In genomic region chrX:19679787-19680186, GRCh38 we compare ENCODE assay signal across 27 cellular contexts.
DNase-seq lines count a peak whose midpoint lies in the region; ATAC-seq lines count a peak whose summit lies in the region.
"Had no signal": no experiment of that assay in that cellular context is flagged by ENCODE, and none has a peak within 500 bp of the region (broad histone marks: within the 10 kb centered on the region; RNA-seq: fewer than 3 reads in every experiment).

No MANE protein-coding gene starts in this region.

- H3K36me3 ChIP-seq in CD8-positive, alpha-beta memory T cell (ENCODE audit: insufficient read depth, low read length): no peaks in the 10 kb centered on the region
- H3K36me3 ChIP-seq: BE2C, brain microvascular endothelial cell, HAP-1, tibial nerve had no signal

- no peaks in the 10 kb centered on the region for H3K27me3 ChIP-seq in CD8-positive, alpha-beta memory T cell (ENCODE audit: insufficient read depth, low read length, poor library complexity, severe bottlenecking)
- H3K27me3 ChIP-seq: BE2C, brain microvascular endothelial cell, tibial nerve had no signal

- peaks cover 45% of the 10 kb centered on the region for H3K36me3 Mint-ChIP-seq in activated CD8-positive, alpha-beta memory T cell treated with anti-CD3 and anti-CD28 coated beads, Interleukin-2, amount 10 ng/mL, durations not matched to agents 7 days and 5 days
- peaks cover 7 to 53% (median 8%) of the 10 kb centered on the region in 3 donors for H3K36me3 Mint-ChIP-seq in CD8-positive, alpha-beta memory T cell
- H3K36me3 Mint-ChIP-seq in activated naive CD8-positive, alpha-beta T cell treated with anti-CD3 and anti-CD28 coated beads, Interleukin-2, amount 50 U/mL, for 24 hours (ENCODE audit: low read depth): peaks cover 30% of the 10 kb centered on the region
- H3K36me3 Mint-ChIP-seq in naive thymus-derived CD8-positive, alpha-beta T cell: peaks cover 4 to 47% (median 10%) of the 10 kb centered on the region in 3 donors

- no peak for ATAC-seq in activated CD8-positive, alpha-beta memory T cell treated with anti-CD3 and anti-CD28 coated beads, Interleukin-2, amount 10 ng/mL, durations not matched to agents 7 days and 5 days
- ATAC-seq in activated naive CD8-positive, alpha-beta T cell treated with anti-CD3 and anti-CD28 coated beads, Interleukin-2, amount 50 U/mL, for 24 hours: no peak
- no peak for ATAC-seq in naive thymus-derived CD8-positive, alpha-beta T cell
- no peak for ATAC-seq in GM18909 (IDR thresholded peaks at IDR 0.05; ENCODE audit: poor library complexity, unreplicated experiment)
- no peak for ATAC-seq in HG03354 (IDR thresholded peaks at IDR 0.05; ENCODE audit: poor library complexity, severe bottlenecking, unreplicated experiment)
- ATAC-seq: Right ventricle myocardium inferior, SK-N-SH treated with all-trans-retinoic acid at 6 μM for 48 hours had no signal

- H3K27ac ChIP-seq in CD8-positive, alpha-beta memory T cell (ENCODE audit: low read depth, low read length): peak overlapping the region; percentile 21
- H3K27ac ChIP-seq: brain microvascular endothelial cell, tibial nerve had no signal

- CTCF ChIA-PET in activated CD8-positive, alpha-beta memory T cell treated with anti-CD3 and anti-CD28 coated beads, Interleukin-2, amount 10 ng/mL, durations not matched to agents 7 days and 5 days (lab: Charles Lee): interaction anchor here (0.8 to 1.1 kb wide), 3 partner anchors 67 to 208 kb away, joined by 3 to 5 read pairs (median 4); no protein-coding TSS in a partner anchor
- CTCF ChIA-PET in CD8-positive, alpha-beta memory T cell (lab: Charles Lee): no interaction called here

- no peak for DNase-seq in activated CD8-positive, alpha-beta memory T cell treated with anti-CD3 and anti-CD28 coated beads, Interleukin-2, amount 10 ng/mL, durations not matched to agents 7 days and 5 days
- no peak for DNase-seq in activated CD8-positive, alpha-beta memory T cell treated with anti-CD3 and anti-CD28 coated beads for 24 hours
- DNase-seq in CD8-positive, alpha-beta memory T cell: no peak
- no peak for DNase-seq in activated naive CD8-positive, alpha-beta T cell treated with anti-CD3 and anti-CD28 coated beads, Interleukin-2, amount 50 U/mL, for 24 hours
- DNase-seq in naive thymus-derived CD8-positive, alpha-beta T cell: no peak
- no peak for DNase-seq in NK-92 treated with Interleukin-12 subunit alpha and Interleukin-12 subunit beta, amount 100 ng/mL, for 24 hours (lab: John Stamatoyannopoulos, UW)
- DNase-seq: activated CD4-positive, alpha-beta T cell treated with anti-CD3 and anti-CD28 coated beads for 36 hours; activated effector memory CD4-positive, alpha-beta T cell treated with Interleukin-2 at 50 U/mL for 16 hours; BE2C; brain microvascular endothelial cell; islet precursor cell; KBM-7; midbrain; NCI-H1417 treated with DMSO at 0.1 percent for 48 hours; NCI-H2081; NCI-H345; NCI-H748 treated with DMSO at 0.1 percent for 48 hours; nephron progenitor cell; small intestine; stimulated activated CD4-positive, alpha-beta T cell treated with anti-CD3 and anti-CD28 coated beads, Interleukin-1b, Interleukin-23, amount 100 ng/mL, for 48 hours; stimulated activated CD8-positive, alpha-beta memory T cell treated with anti-CD3 and anti-CD28 coated beads, Interleukin-4, amount 100 ng/mL, for 48 hours had no signal

- H3K9me3 ChIP-seq in CD8-positive, alpha-beta memory T cell (ENCODE audit: low read length): no peaks in the 10 kb centered on the region
- H3K9me3 ChIP-seq: BE2C, HAP-1, tibial nerve had no signal

- H3K27me3 Mint-ChIP-seq in activated CD8-positive, alpha-beta memory T cell treated with anti-CD3 and anti-CD28 coated beads, Interleukin-2, amount 10 ng/mL, durations not matched to agents 7 days and 5 days: no peaks in the 10 kb centered on the region
- H3K27me3 Mint-ChIP-seq in CD8-positive, alpha-beta memory T cell: peaks cover 0 to 5% of the 10 kb centered on the region in 2 donors
- H3K27me3 Mint-ChIP-seq in activated naive CD8-positive, alpha-beta T cell treated with anti-CD3 and anti-CD28 coated beads, Interleukin-2, amount 50 U/mL, for 24 hours: no peaks in the 10 kb centered on the region
- no peaks in the 10 kb centered on the region for H3K27me3 Mint-ChIP-seq in naive thymus-derived CD8-positive, alpha-beta T cell
- H3K27me3 Mint-ChIP-seq: activated CD4-positive, alpha-beta T cell treated with anti-CD3 and anti-CD28 coated beads for 36 hours had no signal

- no peak overlapping the region for H3K4me3 ChIP-seq in CD8-positive, alpha-beta memory T cell (ENCODE audit: low read length)
- H3K4me3 ChIP-seq: HAP-1, tibial nerve had no signal

- peaks cover 83% of the 10 kb centered on the region for H3K4me1 Mint-ChIP-seq in activated CD8-positive, alpha-beta memory T cell treated with anti-CD3 and anti-CD28 coated beads, Interleukin-2, amount 10 ng/mL, durations not matched to agents 7 days and 5 days
- H3K4me1 Mint-ChIP-seq in CD8-positive, alpha-beta memory T cell: peaks cover 62 to 88% (median 74%) of the 10 kb centered on the region in 3 donors
- peaks cover 81% of the 10 kb centered on the region for H3K4me1 Mint-ChIP-seq in activated naive CD8-positive, alpha-beta T cell treated with anti-CD3 and anti-CD28 coated beads, Interleukin-2, amount 50 U/mL, for 24 hours
- peaks cover 32 to 75% (median 66%) of the 10 kb centered on the region in 4 donors for H3K4me1 Mint-ChIP-seq in naive thymus-derived CD8-positive, alpha-beta T cell

- H3K4me1 ChIP-seq in CD8-positive, alpha-beta memory T cell (ENCODE audit: insufficient read depth, low read length): peaks cover 57% of the 10 kb centered on the region
- H3K4me1 ChIP-seq: BE2C had no signal

- H3K27ac Mint-ChIP-seq in activated CD8-positive, alpha-beta memory T cell treated with anti-CD3 and anti-CD28 coated beads, Interleukin-2, amount 10 ng/mL, durations not matched to agents 7 days and 5 days: peak overlapping the region; percentile 68
- peak overlapping the region in 7 of 8 donors; percentile 11 to 94 (median 87) for H3K27ac Mint-ChIP-seq in CD8-positive, alpha-beta memory T cell
- H3K27ac Mint-ChIP-seq in activated naive CD8-positive, alpha-beta T cell treated with anti-CD3 and anti-CD28 coated beads, Interleukin-2, amount 50 U/mL, for 24 hours: peak overlapping the region; percentile 35
- H3K27ac Mint-ChIP-seq in naive thymus-derived CD8-positive, alpha-beta T cell: peak overlapping the region in 6 of 10 donors; percentile 43 to 91 (median 75)
- H3K27ac Mint-ChIP-seq: nephron progenitor cell had no signal

- no peak overlapping the region for H3K4me3 Mint-ChIP-seq in activated CD8-positive, alpha-beta memory T cell treated with anti-CD3 and anti-CD28 coated beads, Interleukin-2, amount 10 ng/mL, durations not matched to agents 7 days and 5 days
- no peak overlapping the region for H3K4me3 Mint-ChIP-seq in CD8-positive, alpha-beta memory T cell
- H3K4me3 Mint-ChIP-seq in activated naive CD8-positive, alpha-beta T cell treated with anti-CD3 and anti-CD28 coated beads, Interleukin-2, amount 50 U/mL, for 24 hours: no peak overlapping the region
- peak overlapping the region in 1 of 10 donors; percentile 4 for H3K4me3 Mint-ChIP-seq in naive thymus-derived CD8-positive, alpha-beta T cell
- H3K4me3 Mint-ChIP-seq: activated CD4-positive, alpha-beta T cell treated with anti-CD3 and anti-CD28 coated beads for 36 hours; nephron progenitor cell had no signal

- no peaks in the 10 kb centered on the region for H3K9me3 Mint-ChIP-seq in activated CD8-positive, alpha-beta memory T cell treated with anti-CD3 and anti-CD28 coated beads, Interleukin-2, amount 10 ng/mL, durations not matched to agents 7 days and 5 days (ENCODE audit: low read depth)
- no peaks in the 10 kb centered on the region for H3K9me3 Mint-ChIP-seq in CD8-positive, alpha-beta memory T cell
- no peaks in the 10 kb centered on the region for H3K9me3 Mint-ChIP-seq in activated naive CD8-positive, alpha-beta T cell treated with anti-CD3 and anti-CD28 coated beads, Interleukin-2, amount 50 U/mL, for 24 hours
- peaks cover 0 to 2% (median 0%) of the 10 kb centered on the region in 9 donors for H3K9me3 Mint-ChIP-seq in naive thymus-derived CD8-positive, alpha-beta T cell

- POLR2A ChIA-PET in CD8-positive, alpha-beta memory T cell (lab: Charles Lee): no interaction called here
- POLR2A ChIA-PET in naive thymus-derived CD8-positive, alpha-beta T cell (lab: Charles Lee): no interaction called here

Comparison
In these comparisons a context has a peak if more than half of its experiments do, and no peak if none do; other contexts are left out.
1. H3K27ac Mint-ChIP-seq: peak in every context shown above with its lines; median percentile 87 in CD8-positive, alpha-beta memory T cell; 75 in naive thymus-derived CD8-positive, alpha-beta T cell; 68 in activated CD8-positive, alpha-beta memory T cell treated with anti-CD3 and anti-CD28 coated beads, Interleukin-2, amount 10 ng/mL, durations not matched to agents 7 days and 5 days; 35 in activated naive CD8-positive, alpha-beta T cell treated with anti-CD3 and anti-CD28 coated beads, Interleukin-2, amount 50 U/mL, for 24 hours.